Comparison of ENCODE assay signal across 1 cellular context in the genomic region with DNA sequence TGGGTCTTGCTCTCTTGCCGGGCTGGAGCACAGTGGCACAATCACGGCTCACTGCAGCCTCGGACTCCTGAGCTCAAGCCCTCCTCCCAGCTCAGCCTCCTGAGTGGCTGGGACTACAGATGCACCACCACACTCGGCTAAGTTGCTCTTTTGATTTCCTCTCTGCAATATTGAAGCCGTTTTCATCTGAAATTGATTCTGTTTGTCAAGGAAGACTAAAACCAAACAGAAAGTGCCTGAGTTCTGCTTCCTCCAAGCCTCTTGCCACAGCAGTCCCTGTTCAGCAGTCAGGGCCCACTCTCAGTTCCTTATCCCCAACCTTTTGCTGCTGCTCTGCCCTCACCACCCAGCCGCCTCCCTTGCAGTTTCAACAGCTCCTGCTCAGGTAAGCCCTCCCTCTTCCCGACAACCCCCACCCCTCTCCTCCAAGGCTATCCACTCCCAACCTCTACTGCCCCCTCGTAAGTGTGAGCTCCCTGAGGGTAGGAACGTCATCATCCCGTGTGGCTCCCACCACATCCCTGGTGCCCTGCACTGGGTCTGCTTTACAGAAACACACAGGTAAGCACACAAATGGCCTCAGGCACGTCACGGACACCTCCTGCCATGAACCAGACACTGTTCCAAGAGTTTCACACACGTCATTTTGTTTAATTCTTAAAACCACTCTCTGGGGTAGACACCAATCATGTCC.
TF ChIP-seq lines count a peak whose summit lies in the region.

No MANE protein-coding gene starts in this region.

TF ChIP-seq in HepG2, 621 proteins besides CTCF, POLR2A, EP300 and RAD21 (continued from another document):
- TF ChIP-seq, protein P1, sequence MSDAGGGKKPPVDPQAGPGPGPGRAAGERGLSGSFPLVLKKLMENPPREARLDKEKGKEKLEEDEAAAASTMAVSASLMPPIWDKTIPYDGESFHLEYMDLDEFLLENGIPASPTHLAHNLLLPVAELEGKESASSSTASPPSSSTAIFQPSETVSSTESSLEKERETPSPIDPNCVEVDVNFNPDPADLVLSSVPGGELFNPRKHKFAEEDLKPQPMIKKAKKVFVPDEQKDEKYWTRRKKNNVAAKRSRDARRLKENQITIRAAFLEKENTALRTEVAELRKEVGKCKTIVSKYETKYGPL (CRISPR knock-in tag; IDR thresholded peaks at IDR 0.05) = no peak
- TF ChIP-seq CREB1 (IDR thresholded peaks at IDR 0.05) (peak; percentile 72), CREB1 (CRISPR knock-in tag; IDR thresholded peaks at IDR 0.05) (no peak), CENPX (CRISPR knock-in tag; IDR thresholded peaks at IDR 0.05) (no peak), MED1 (CRISPR knock-in tag; IDR thresholded peaks at IDR 0.05) (no peak), PHF20 (CRISPR knock-in tag; IDR thresholded peaks at IDR 0.05) (no peak), ZNF468 (CRISPR knock-in tag; IDR thresholded peaks at IDR 0.05) (no peak), RFXAP (CRISPR knock-in tag; IDR thresholded peaks at IDR 0.05; ENCODE audit: borderline replicate concordance) (no peak), ZNF350 (CRISPR knock-in tag; IDR thresholded peaks at IDR 0.05; ENCODE audit: borderline replicate concordance, low read depth) (no peak), KAT2B (IDR thresholded peaks at IDR 0.05; ENCODE audit: borderline replicate concordance, low read depth, low read length) (0 out of 2 replicates have a peak, but pooled peaks have one; percentile 10), ZNF775 (CRISPR knock-in tag; IDR thresholded peaks at IDR 0.05; ENCODE audit: borderline replicate concordance) (no peak), NFKBIZ (CRISPR knock-in tag; IDR thresholded peaks at IDR 0.05) (no peak), ZNF263 (CRISPR knock-in tag; IDR thresholded peaks at IDR 0.05) (peak; percentile 70), TCF7 (IDR thresholded peaks at IDR 0.05; ENCODE audit: low read depth) (no peak), HOXD1 (CRISPR knock-in tag; IDR thresholded peaks at IDR 0.05) (no peak), ZNF17 (CRISPR knock-in tag; IDR thresholded peaks at IDR 0.05) (no peak)
- TF ChIP-seq, protein P2, sequence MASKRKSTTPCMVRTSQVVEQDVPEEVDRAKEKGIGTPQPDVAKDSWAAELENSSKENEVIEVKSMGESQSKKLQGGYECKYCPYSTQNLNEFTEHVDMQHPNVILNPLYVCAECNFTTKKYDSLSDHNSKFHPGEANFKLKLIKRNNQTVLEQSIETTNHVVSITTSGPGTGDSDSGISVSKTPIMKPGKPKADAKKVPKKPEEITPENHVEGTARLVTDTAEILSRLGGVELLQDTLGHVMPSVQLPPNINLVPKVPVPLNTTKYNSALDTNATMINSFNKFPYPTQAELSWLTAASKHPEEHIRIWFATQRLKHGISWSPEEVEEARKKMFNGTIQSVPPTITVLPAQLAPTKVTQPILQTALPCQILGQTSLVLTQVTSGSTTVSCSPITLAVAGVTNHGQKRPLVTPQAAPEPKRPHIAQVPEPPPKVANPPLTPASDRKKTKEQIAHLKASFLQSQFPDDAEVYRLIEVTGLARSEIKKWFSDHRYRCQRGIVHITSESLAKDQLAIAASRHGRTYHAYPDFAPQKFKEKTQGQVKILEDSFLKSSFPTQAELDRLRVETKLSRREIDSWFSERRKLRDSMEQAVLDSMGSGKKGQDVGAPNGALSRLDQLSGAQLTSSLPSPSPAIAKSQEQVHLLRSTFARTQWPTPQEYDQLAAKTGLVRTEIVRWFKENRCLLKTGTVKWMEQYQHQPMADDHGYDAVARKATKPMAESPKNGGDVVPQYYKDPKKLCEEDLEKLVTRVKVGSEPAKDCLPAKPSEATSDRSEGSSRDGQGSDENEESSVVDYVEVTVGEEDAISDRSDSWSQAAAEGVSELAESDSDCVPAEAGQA (IDR thresholded peaks at IDR 0.05; ENCODE audit: low read depth) = no peak
- TF ChIP-seq, protein P2 (CRISPR knock-in tag; IDR thresholded peaks at IDR 0.05; ENCODE audit: borderline replicate concordance) = no peak
- TF ChIP-seq, protein P3, sequence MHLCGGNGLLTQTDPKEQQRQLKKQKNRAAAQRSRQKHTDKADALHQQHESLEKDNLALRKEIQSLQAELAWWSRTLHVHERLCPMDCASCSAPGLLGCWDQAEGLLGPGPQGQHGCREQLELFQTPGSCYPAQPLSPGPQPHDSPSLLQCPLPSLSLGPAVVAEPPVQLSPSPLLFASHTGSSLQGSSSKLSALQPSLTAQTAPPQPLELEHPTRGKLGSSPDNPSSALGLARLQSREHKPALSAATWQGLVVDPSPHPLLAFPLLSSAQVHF (CRISPR knock-in tag; IDR thresholded peaks at IDR 0.05) = no peak
- TF ChIP-seq, protein P4, sequence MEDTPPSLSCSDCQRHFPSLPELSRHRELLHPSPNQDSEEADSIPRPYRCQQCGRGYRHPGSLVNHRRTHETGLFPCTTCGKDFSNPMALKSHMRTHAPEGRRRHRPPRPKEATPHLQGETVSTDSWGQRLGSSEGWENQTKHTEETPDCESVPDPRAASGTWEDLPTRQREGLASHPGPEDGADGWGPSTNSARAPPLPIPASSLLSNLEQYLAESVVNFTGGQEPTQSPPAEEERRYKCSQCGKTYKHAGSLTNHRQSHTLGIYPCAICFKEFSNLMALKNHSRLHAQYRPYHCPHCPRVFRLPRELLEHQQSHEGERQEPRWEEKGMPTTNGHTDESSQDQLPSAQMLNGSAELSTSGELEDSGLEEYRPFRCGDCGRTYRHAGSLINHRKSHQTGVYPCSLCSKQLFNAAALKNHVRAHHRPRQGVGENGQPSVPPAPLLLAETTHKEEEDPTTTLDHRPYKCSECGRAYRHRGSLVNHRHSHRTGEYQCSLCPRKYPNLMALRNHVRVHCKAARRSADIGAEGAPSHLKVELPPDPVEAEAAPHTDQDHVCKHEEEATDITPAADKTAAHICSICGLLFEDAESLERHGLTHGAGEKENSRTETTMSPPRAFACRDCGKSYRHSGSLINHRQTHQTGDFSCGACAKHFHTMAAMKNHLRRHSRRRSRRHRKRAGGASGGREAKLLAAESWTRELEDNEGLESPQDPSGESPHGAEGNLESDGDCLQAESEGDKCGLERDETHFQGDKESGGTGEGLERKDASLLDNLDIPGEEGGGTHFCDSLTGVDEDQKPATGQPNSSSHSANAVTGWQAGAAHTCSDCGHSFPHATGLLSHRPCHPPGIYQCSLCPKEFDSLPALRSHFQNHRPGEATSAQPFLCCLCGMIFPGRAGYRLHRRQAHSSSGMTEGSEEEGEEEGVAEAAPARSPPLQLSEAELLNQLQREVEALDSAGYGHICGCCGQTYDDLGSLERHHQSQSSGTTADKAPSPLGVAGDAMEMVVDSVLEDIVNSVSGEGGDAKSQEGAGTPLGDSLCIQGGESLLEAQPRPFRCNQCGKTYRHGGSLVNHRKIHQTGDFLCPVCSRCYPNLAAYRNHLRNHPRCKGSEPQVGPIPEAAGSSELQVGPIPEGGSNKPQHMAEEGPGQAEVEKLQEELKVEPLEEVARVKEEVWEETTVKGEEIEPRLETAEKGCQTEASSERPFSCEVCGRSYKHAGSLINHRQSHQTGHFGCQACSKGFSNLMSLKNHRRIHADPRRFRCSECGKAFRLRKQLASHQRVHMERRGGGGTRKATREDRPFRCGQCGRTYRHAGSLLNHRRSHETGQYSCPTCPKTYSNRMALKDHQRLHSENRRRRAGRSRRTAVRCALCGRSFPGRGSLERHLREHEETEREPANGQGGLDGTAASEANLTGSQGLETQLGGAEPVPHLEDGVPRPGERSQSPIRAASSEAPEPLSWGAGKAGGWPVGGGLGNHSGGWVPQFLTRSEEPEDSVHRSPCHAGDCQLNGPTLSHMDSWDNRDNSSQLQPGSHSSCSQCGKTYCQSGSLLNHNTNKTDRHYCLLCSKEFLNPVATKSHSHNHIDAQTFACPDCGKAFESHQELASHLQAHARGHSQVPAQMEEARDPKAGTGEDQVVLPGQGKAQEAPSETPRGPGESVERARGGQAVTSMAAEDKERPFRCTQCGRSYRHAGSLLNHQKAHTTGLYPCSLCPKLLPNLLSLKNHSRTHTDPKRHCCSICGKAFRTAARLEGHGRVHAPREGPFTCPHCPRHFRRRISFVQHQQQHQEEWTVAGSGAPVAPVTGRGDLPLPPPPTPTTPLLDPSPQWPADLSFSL (CRISPR knock-in tag; IDR thresholded peaks at IDR 0.05) = no peak
- TF ChIP-seq, protein P5, sequence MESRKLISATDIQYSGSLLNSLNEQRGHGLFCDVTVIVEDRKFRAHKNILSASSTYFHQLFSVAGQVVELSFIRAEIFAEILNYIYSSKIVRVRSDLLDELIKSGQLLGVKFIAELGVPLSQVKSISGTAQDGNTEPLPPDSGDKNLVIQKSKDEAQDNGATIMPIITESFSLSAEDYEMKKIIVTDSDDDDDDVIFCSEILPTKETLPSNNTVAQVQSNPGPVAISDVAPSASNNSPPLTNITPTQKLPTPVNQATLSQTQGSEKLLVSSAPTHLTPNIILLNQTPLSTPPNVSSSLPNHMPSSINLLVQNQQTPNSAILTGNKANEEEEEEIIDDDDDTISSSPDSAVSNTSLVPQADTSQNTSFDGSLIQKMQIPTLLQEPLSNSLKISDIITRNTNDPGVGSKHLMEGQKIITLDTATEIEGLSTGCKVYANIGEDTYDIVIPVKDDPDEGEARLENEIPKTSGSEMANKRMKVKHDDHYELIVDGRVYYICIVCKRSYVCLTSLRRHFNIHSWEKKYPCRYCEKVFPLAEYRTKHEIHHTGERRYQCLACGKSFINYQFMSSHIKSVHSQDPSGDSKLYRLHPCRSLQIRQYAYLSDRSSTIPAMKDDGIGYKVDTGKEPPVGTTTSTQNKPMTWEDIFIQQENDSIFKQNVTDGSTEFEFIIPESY (CRISPR knock-in tag; IDR thresholded peaks at IDR 0.05) = no peak
- TF ChIP-seq, protein P6, sequence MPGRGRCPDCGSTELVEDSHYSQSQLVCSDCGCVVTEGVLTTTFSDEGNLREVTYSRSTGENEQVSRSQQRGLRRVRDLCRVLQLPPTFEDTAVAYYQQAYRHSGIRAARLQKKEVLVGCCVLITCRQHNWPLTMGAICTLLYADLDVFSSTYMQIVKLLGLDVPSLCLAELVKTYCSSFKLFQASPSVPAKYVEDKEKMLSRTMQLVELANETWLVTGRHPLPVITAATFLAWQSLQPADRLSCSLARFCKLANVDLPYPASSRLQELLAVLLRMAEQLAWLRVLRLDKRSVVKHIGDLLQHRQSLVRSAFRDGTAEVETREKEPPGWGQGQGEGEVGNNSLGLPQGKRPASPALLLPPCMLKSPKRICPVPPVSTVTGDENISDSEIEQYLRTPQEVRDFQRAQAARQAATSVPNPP (CRISPR knock-in tag; IDR thresholded peaks at IDR 0.05) = no peak
